27 cellular contexts compared by ENCODE assay signal in the genomic region with DNA sequence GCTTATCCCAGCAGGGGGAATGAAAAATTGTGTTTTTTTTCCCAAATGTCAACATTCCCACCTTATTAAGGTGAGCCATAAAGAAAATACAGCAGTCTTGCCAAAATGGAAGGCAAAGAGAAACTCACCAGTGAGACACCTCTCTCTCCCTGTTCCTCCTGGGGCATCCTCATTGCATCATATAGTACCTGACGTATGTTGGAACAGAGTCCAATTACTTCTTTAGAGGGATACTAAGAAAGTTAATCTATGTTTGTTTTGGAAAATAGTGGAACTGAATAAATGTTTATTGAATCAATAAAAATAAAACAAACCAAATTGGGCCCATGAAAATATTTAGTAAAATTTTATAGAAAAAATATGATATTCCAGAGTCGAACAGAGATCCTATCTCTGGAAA.
"Had no signal": no experiment of that assay in that cellular context is flagged by ENCODE, and none has a peak within 500 bp of the region (broad histone marks: within the 10 kb centered on the region; RNA-seq: fewer than 3 reads in every experiment).

No MANE protein-coding gene starts in this region.

- H3K4me3 ChIP-seq: hepatocyte, left lung, lower lobe of right lung, neural progenitor cell, right atrium auricular region, right lobe of liver, smooth muscle cell, tibial nerve, uterus had no signal

- H3K27me3 Mint-ChIP-seq: stimulated activated memory B cell treated with anti-CD40 and anti-IgM and Interleukin-4, amounts not matched to agents 10 μg/mL and 1 μg/mL and 100 μg/mL, for 72 hours; stimulated activated naive CD8-positive, alpha-beta T cell treated with anti-CD3 and anti-CD28 coated beads, Interleukin-15, amount 100 ng/mL, for 72 hours; type B pancreatic cell had no signal

- H3K27ac ChIP-seq: hepatocyte, left lung, lower lobe of right lung, neural progenitor cell, neutrophil, parathyroid adenoma, right atrium auricular region, right lobe of liver, tibial nerve, uterus had no signal

- H3K4me3 Mint-ChIP-seq: naive thymus-derived CD8-positive, alpha-beta T cell; nephron; neural progenitor cell; stimulated activated memory B cell treated with anti-CD40 and anti-IgM and Interleukin-4, amounts not matched to agents 10 μg/mL and 1 μg/mL and 100 μg/mL, for 72 hours; stimulated activated naive CD8-positive, alpha-beta T cell treated with anti-CD3 and anti-CD28 coated beads, Interleukin-15, amount 100 ng/mL, for 72 hours; type B pancreatic cell had no signal

- ATAC-seq: left cardiac atrium; left lung; lower lobe of right lung; naive thymus-derived CD8-positive, alpha-beta T cell; stimulated activated memory B cell treated with anti-CD40 and anti-IgM and Interleukin-4, amounts not matched to agents 10 μg/mL and 1 μg/mL and 100 μg/mL, for 72 hours; stimulated activated naive CD8-positive, alpha-beta T cell treated with anti-CD3 and anti-CD28 coated beads, Interleukin-15, amount 100 ng/mL, for 72 hours had no signal

- H3K9me3 ChIP-seq: left lung, lower lobe of right lung, neutrophil, right atrium auricular region, right lobe of liver, tibial nerve, uterus had no signal

- H3K36me3 Mint-ChIP-seq: naive thymus-derived CD8-positive, alpha-beta T cell; neural progenitor cell; stimulated activated memory B cell treated with anti-CD40 and anti-IgM and Interleukin-4, amounts not matched to agents 10 μg/mL and 1 μg/mL and 100 μg/mL, for 72 hours; type B pancreatic cell had no signal

- H3K9me3 Mint-ChIP-seq: nephron, neural progenitor cell, type B pancreatic cell had no signal

- H3K27ac Mint-ChIP-seq: naive thymus-derived CD8-positive, alpha-beta T cell; nephron; neural progenitor cell; stimulated activated memory B cell treated with anti-CD40 and anti-IgM and Interleukin-4, amounts not matched to agents 10 μg/mL and 1 μg/mL and 100 μg/mL, for 72 hours; stimulated activated naive CD8-positive, alpha-beta T cell treated with anti-CD3 and anti-CD28 coated beads, Interleukin-15, amount 100 ng/mL, for 72 hours; type B pancreatic cell had no signal

- H3K27me3 ChIP-seq: hepatocyte, left lung, neural progenitor cell, neutrophil, right lobe of liver, tibial nerve, uterus had no signal

- H3K4me1 ChIP-seq: left lung, lower lobe of right lung, neural progenitor cell, parathyroid adenoma, right atrium auricular region, right lobe of liver, tibial nerve, uterus had no signal

- H3K4me1 Mint-ChIP-seq: naive thymus-derived CD8-positive, alpha-beta T cell; nephron; stimulated activated memory B cell treated with anti-CD40 and anti-IgM and Interleukin-4, amounts not matched to agents 10 μg/mL and 1 μg/mL and 100 μg/mL, for 72 hours; stimulated activated naive CD8-positive, alpha-beta T cell treated with anti-CD3 and anti-CD28 coated beads, Interleukin-15, amount 100 ng/mL, for 72 hours had no signal

- DNase-seq: kidney glomerular epithelial cell; left cardiac atrium; left lung; lower lobe of right lung; mammary epithelial cell; mesenchymal stem cell; naive thymus-derived CD8-positive, alpha-beta T cell; occipital lobe; right lobe of liver; stimulated activated CD4-positive, alpha-beta T cell treated with anti-CD3 and anti-CD28 coated beads, Interleukin-1b, Interleukin-23, amount 100 ng/mL, for 48 hours; stimulated activated CD4-positive, alpha-beta T cell treated with anti-CD3 and anti-CD28 coated beads, Interleukin-2, amount 100 ng/mL, for 48 hours; stimulated activated CD4-positive, alpha-beta T cell treated with anti-CD3 and anti-CD28 coated beads, Interleukin-4, amount 100 ng/mL, for 4 hours; stimulated activated CD8-positive, alpha-beta memory T cell treated with anti-CD3 and anti-CD28 coated beads, Interleukin-4, amount 100 ng/mL, for 48 hours; stimulated activated naive CD4-positive, alpha-beta T cell treated with Interleukin-2 at 50 U/mL for 16 hours; stimulated activated naive CD8-positive, alpha-beta T cell treated with anti-CD3 and anti-CD28 coated beads, Interleukin-15, amount 100 ng/mL, for 72 hours; substantia nigra; uterus had no signal

- H3K36me3 ChIP-seq: left lung, lower lobe of right lung, neural progenitor cell, neutrophil, right atrium auricular region, right lobe of liver, tibial nerve, uterus had no signal
